Comparison of ENCODE assay signal across 8 cellular contexts in the genomic region with DNA sequence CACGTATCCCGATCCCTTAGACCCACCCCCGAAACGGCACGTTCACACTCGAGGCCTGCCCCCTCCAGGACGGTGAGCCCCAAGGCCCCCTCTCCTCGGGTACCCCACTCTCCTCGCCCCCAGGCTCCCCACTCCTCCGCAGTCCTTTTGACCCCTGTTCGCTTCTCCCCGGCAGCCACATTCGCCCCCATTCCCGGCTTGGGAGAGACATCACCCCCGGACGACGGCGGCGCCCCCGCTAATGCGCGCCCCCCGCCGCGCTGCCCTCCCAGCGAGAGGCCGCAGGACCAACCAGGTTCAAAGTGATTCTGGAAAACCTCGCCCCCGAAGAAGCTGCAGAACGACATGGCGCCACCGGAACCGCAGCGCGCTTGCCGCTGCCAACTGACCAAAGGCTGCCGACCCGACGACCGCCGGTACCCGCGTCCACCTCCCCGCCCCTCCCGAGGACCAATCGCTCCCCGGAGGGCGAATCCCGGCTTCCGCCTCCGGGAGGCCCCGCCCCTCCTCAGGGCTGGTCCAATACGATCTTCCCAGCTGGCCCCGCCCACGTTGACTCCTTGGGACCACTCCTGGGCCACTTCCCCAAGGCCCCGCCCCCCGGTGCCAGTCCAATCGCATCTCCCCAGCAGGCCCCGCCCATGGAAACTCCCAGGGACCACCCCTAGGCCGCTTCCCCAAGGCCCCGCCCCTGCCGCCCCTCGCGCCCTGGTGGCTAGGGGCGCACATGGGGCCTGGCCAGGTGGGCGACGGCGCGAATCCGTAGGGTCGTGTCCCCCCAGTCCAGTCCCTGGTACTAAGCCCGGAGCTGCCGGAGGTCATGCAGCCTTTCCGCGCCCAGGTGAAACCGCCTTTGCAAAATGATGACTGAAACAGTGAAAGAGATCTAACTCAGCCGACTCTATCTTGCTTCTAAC. TPM values are rescaled to one million over a fixed set of nuclear protein-coding genes. Genes with fewer than 3 reads are reported as not detected.
A peak's percentile ranks its signal among the peaks of the same experiment; 100 is the strongest.
DNase-seq lines count a peak whose midpoint lies in the region; ATAC-seq, FAIRE-seq and TF ChIP-seq lines count a peak whose summit lies in the region.

Gene MSRB1, minus strand, starts transcription at position 390 of the 917 bp plus-strand sequence. Its CDS starts 43 bp downstream, at position 347.

- H3K27me3 ChIP-seq in NT2/D1 (ENCODE audit: insufficient read depth, insufficient read length) (no peaks in the 10 kb centered on the region), H1 (replicated peaks in 1 of 4; ENCODE audit: control insufficient read depth in 3 of 4, extremely low read depth in 1 of 4, insufficient read depth in 3 of 4, low read length in 3 of 4) (peaks cover 0 to 2% (median 0%) of the 10 kb centered on the region in 4 experiments; a peak in 1 of 7 replicates)

- DNase-seq in COLO829 (ENCODE audit: low spot score) (peak; percentile 99), HUDEP-2 (lab: John Stamatoyannopoulos, UW; ENCODE audit: unreplicated experiment in 76 of 76) (peak in 75 of 76 experiments; percentile 35 to 99 (median 97)), NT2/D1 (ENCODE audit: low read depth, low spot score) (peak; percentile 99), H1 (ENCODE audit: low read depth in 1 of 2, low spot score in 2 of 2) (peak; percentile 96 to 100), mesenteric fat pad (ENCODE audit: low spot score) (peak; percentile 100)
- peak; percentile 100 for DNase-seq in activated CD8-positive, alpha-beta memory T cell treated with anti-CD3 and anti-CD28 coated beads, Interleukin-2, amount 10 ng/mL, durations not matched to agents 7 days and 5 days
- DNase-seq in stimulated activated CD8-positive, alpha-beta memory T cell treated with anti-CD3 and anti-CD28 coated beads, Interleukin-15, amount 100 ng/mL, for 24 hours (ENCODE audit: low read depth) = peak; percentile 95

- TF ChIP-seq POLR2A in H1 (IDR thresholded peaks at IDR 0.05; ENCODE audit: control extremely low read depth in 1 of 2, low read depth in 2 of 2, low read length in 2 of 2) = peak in 1 of 2 experiments; percentile 80; a peak in 2 of 3 replicates

- no peak; a peak in 1 of 4 replicates for TF ChIP-seq CTCF in H1 (IDR thresholded peaks at IDR 0.05; ENCODE audit: control extremely low read depth in 1 of 3, insufficient read depth in 1 of 3, low read depth in 1 of 3, low read length in 3 of 3)

- no peak within 1 kb of the TSS for H3K27ac ChIP-seq in H1 (ENCODE audit: low read depth, low read length)

- TF ChIP-seq RAD21 in H1 (IDR thresholded peaks at IDR 0.05 in 1 of 2, conservative IDR thresholded peaks at IDR 0.05 in 1 of 2; ENCODE audit: low read depth in 2 of 2, low read length in 2 of 2) = no peak

- H3K14ac ChIP-seq in H1 (ENCODE audit: insufficient read length) = no peak within 1 kb of the TSS

- H3K23me2 ChIP-seq in H1 (ENCODE audit: low read depth, low read length) = peaks cover 6% of the 10 kb centered on the region; the same call in 1 of the 2 replicates

- peak within 1 kb of the TSS; percentile 16 for H4K5ac ChIP-seq in H1 (ENCODE audit: insufficient read length, low read depth, low read length)

- H3K79me1 ChIP-seq in H1 (ENCODE audit: low read depth, low read length) = no peaks in the 10 kb centered on the region

- peaks cover 28% of the 10 kb centered on the region for H3K4me1 ChIP-seq in NT2/D1 (ENCODE audit: insufficient read depth, insufficient read length)
- peaks cover 0 to 11% (median 6%) of the 10 kb centered on the region in 4 experiments; a peak in 5 of 7 replicates for H3K4me1 ChIP-seq in H1 (replicated peaks in 1 of 4; ENCODE audit: control insufficient read depth in 3 of 4, insufficient read depth in 4 of 4, low read length in 3 of 4)

- peak within 1 kb of the TSS; percentile 78 for H3K27ac Mint-ChIP-seq in activated CD8-positive, alpha-beta memory T cell treated with anti-CD3 and anti-CD28 coated beads, Interleukin-2, amount 10 ng/mL, durations not matched to agents 7 days and 5 days

- peaks cover 0 to 5% of the 10 kb centered on the region in 2 experiments for H4K20me1 ChIP-seq in H1 (replicated peaks in 1 of 2; ENCODE audit: control insufficient read depth in 1 of 2, insufficient read depth in 2 of 2, low read length in 2 of 2)

- H2BK20ac ChIP-seq in H1 (ENCODE audit: low read length) = no peak within 1 kb of the TSS

- peak within 1 kb of the TSS; percentile 93 for H3K9ac ChIP-seq in NT2/D1 (ENCODE audit: insufficient read length, low read depth)
- peak within 1 kb of the TSS in 3 of 4 experiments; percentile 7 to 51 (median 42); a peak in 4 of 7 replicates for H3K9ac ChIP-seq in H1 (replicated peaks in 1 of 4; ENCODE audit: extremely low read depth in 1 of 4, low read depth in 3 of 4, low read length in 3 of 4)

- H3K9me3 ChIP-seq in NT2/D1 (ENCODE audit: insufficient read depth, low read length) (no peaks in the 10 kb centered on the region), H1 (ENCODE audit: insufficient read depth in 2 of 2, low read depth in 1 of 2, low read length in 1 of 2) (no peaks in the 10 kb centered on the region)

- peaks cover 6% of the 10 kb centered on the region for H3K36me3 Mint-ChIP-seq in activated CD8-positive, alpha-beta memory T cell treated with anti-CD3 and anti-CD28 coated beads, Interleukin-2, amount 10 ng/mL, durations not matched to agents 7 days and 5 days

- no peak within 1 kb of the TSS for H3K56ac ChIP-seq in H1 (replicated peaks; ENCODE audit: insufficient read length, low read depth, low read length)

- H4K91ac ChIP-seq in H1 (replicated peaks; ENCODE audit: insufficient read length, low read length) = peak within 1 kb of the TSS; percentile 91

- CTCF ChIA-PET in activated CD8-positive, alpha-beta memory T cell treated with anti-CD3 and anti-CD28 coated beads, Interleukin-2, amount 10 ng/mL, durations not matched to agents 7 days and 5 days (lab: Charles Lee) = interaction anchor here (0.6 to 1.7 kb wide), 9 partner anchors 10 to 969 kb away, joined by 3 to 9 read pairs (median 4); partner anchors contain the start of genes ECI1, FLYWCH1, NDUFB10 and TBL3
- CTCF ChIA-PET in H1 (lab: Charles Lee; ENCODE audit: partially characterized antibody) = interaction anchor here (0.7 to 6.3 kb wide), 5 partner anchors 10 to 79 kb away, joined by 3 to 62 read pairs (median 4); partner anchors contain the start of gene RPL3L

- H3K23ac ChIP-seq in H1 (ENCODE audit: insufficient read length) = no peak within 1 kb of the TSS

- no peaks in the 10 kb centered on the region for H3K9me3 Mint-ChIP-seq in activated CD8-positive, alpha-beta memory T cell treated with anti-CD3 and anti-CD28 coated beads, Interleukin-2, amount 10 ng/mL, durations not matched to agents 7 days and 5 days (ENCODE audit: low read depth)

- peak within 1 kb of the TSS; percentile 82 for H3K4me3 Mint-ChIP-seq in activated CD8-positive, alpha-beta memory T cell treated with anti-CD3 and anti-CD28 coated beads, Interleukin-2, amount 10 ng/mL, durations not matched to agents 7 days and 5 days

- no peak within 1 kb of the TSS for H3K4ac ChIP-seq in H1 (replicated peaks; ENCODE audit: insufficient read length, low read depth, low read length)

- no peak within 1 kb of the TSS for H2AK5ac ChIP-seq in H1 (ENCODE audit: low read depth, low read length)

- FAIRE-seq in H1 (lab: Jason Lieb, UNC) = peak; percentile 24

- no peak within 1 kb of the TSS for H2BK120ac ChIP-seq in H1 (replicated peaks; ENCODE audit: low read depth, low read length)

- peak within 1 kb of the TSS; percentile 40; the same call in 1 of the 2 replicates for H2BK5ac ChIP-seq in H1 (ENCODE audit: low read depth, low read length)

- no peak within 1 kb of the TSS for H2BK12ac ChIP-seq in H1 (ENCODE audit: low read depth, low read length)

- peak within 1 kb of the TSS; percentile 71 to 89 for H3K4me2 ChIP-seq in H1 (ENCODE audit: insufficient read depth in 1 of 2, low read depth in 2 of 2, low read length in 2 of 2)

- H3K4me1 Mint-ChIP-seq in activated CD8-positive, alpha-beta memory T cell treated with anti-CD3 and anti-CD28 coated beads, Interleukin-2, amount 10 ng/mL, durations not matched to agents 7 days and 5 days = peaks cover 26% of the 10 kb centered on the region

- TF ChIP-seq EP300 in H1 (IDR thresholded peaks at IDR 0.05; ENCODE audit: borderline replicate concordance in 1 of 2, low read depth in 2 of 2, low read length in 2 of 2) = no peak

- H3K36me3 ChIP-seq in NT2/D1 (ENCODE audit: insufficient read depth, insufficient read length, low read length) (peaks cover 30% of the 10 kb centered on the region), H1 (ENCODE audit: control insufficient read depth in 2 of 4, insufficient read depth in 4 of 4, low read length in 3 of 4) (peaks cover 4 to 10% (median 7%) of the 10 kb centered on the region in 4 experiments; a peak in 5 of 8 replicates)

- peak within 1 kb of the TSS; percentile 21 for H4K8ac ChIP-seq in H1 (ENCODE audit: extremely low read depth, insufficient read depth, low read length)

- H3K18ac ChIP-seq in H1 (ENCODE audit: extremely low read depth, low read length) = peak within 1 kb of the TSS; percentile 83

- POLR2A ChIA-PET in H1 (lab: Charles Lee; ENCODE audit: partially characterized antibody) = interaction anchor here (0.9 to 11.7 kb wide), 10 partner anchors 9 to 148 kb away, joined by 3 to 336 read pairs (median 4); partner anchors contain the start of genes FAHD1, HAGH, NDUFB10 and RNF151

- H2BK15ac ChIP-seq in H1 (ENCODE audit: low read length) = 0 out of 2 replicates have a peak within 1 kb of the TSS, but pooled peaks have one; percentile 29

- no peak within 1 kb of the TSS for H2AFZ ChIP-seq in H1 (ENCODE audit: low read length)

- peak; percentile 91 for ATAC-seq in GM21381 (IDR thresholded peaks at IDR 0.05; ENCODE audit: unreplicated experiment)
- peak; percentile 96 for ATAC-seq in activated CD8-positive, alpha-beta memory T cell treated with anti-CD3 and anti-CD28 coated beads, Interleukin-2, amount 10 ng/mL, durations not matched to agents 7 days and 5 days

- H3K4me3 ChIP-seq in NT2/D1 (ENCODE audit: insufficient read length, low read depth) (peak within 1 kb of the TSS; percentile 85), H1 (ENCODE audit: extremely low read depth in 1 of 4, insufficient read depth in 2 of 4, low read depth in 3 of 4, low read length in 4 of 4) (peak within 1 kb of the TSS; percentile 55 to 87 (median 66))

- H3K27me3 Mint-ChIP-seq in activated CD8-positive, alpha-beta memory T cell treated with anti-CD3 and anti-CD28 coated beads, Interleukin-2, amount 10 ng/mL, durations not matched to agents 7 days and 5 days = no peaks in the 10 kb centered on the region

- 4% methylated on average over 29 of the region's 77 CpGs; no CpG with 5 or more reads in 1 of the 2 experiments for WGBS in H1 (ENCODE audit: extremely low coverage in 1 of 2, insufficient coverage in 1 of 2, insufficient read length in 1 of 2, insufficient replicate concordance in 2 of 2, low coverage in 1 of 2, low lambda C conversion rate in 2 of 2, missing lambda C conversion rate in 1 of 2), 2 experiments

- no peaks in the 10 kb centered on the region for H3K79me2 ChIP-seq in H1 (ENCODE audit: control insufficient read depth in 1 of 2, insufficient read depth in 2 of 2, low read length in 2 of 2)

RNA-seq across cellular contexts. Expression of gene MSRB1, which starts in this region (rescaled TPM):
- 10 to 100 TPM; 14.5 to 19.8 TPM for total RNA-seq in activated CD8-positive, alpha-beta memory T cell treated with anti-CD3 and anti-CD28 coated beads, Interleukin-2, amount 10 ng/mL, durations not matched to agents 7 days and 5 days
- total RNA-seq in H1 (2021; fragmentation: NEBNext Ultra II Directional; extraction: Animal tissue kit (Norgen Biotek cat#: 25700)) = 28.2 and 34.1 TPM in 2 replicates
- polyA plus RNA-seq in H1 (2011; rRNA removed) = 51.4 and 53.8 TPM in 2 replicates
- polyA plus RNA-seq in H1 (2011; cell fraction: cytosol; rRNA removed) = 42.6 TPM
- polyA plus RNA-seq in H1 (2011; cell fraction: nucleus; rRNA removed) = 40.0 TPM
- 21.6 to 38.9 TPM (median 38.0 TPM) in 4 replicates for polyA plus RNA-seq in H1 (2012, experiment 1 of 2)
- 60.9 TPM for polyA plus RNA-seq in H1 (2012, experiment 2 of 2)
- polyA plus RNA-seq in H1 (2013, experiment 1 of 2) = 27.6 TPM
- 28.2 TPM for polyA plus RNA-seq in H1 (2013, experiment 2 of 2)
- polyA minus RNA-seq in H1 (2011; rRNA and poly(A)+ RNA removed) = 29.0 and 33.9 TPM in 2 replicates
- 23.3 TPM for polyA minus RNA-seq in H1 (2011; cell fraction: cytosol; rRNA and poly(A)+ RNA removed)
- polyA minus RNA-seq in H1 (2011; cell fraction: nucleus; rRNA and poly(A)+ RNA removed) = 20.6 TPM
- total RNA-seq in mesenteric fat pad = 27.1 TPM
